ENCODE assay signal across 8 cellular contexts in genomic region chr14:102508774-102509743, GRCh38. TPM values are rescaled to one million over a fixed set of nuclear protein-coding genes. Genes with fewer than 3 reads are reported as not detected.
DNase-seq lines count a peak whose midpoint lies in the region; ATAC-seq and TF ChIP-seq lines count a peak whose summit lies in the region.

No MANE protein-coding gene starts in this region.

- WGBS in spleen, 5 donors = 10 to 65% (median 26%) methylated on average over 14 to 109 of the region's 109 CpGs

- H3K27ac ChIP-seq in RWPE2 (ENCODE audit: poor library complexity, severe bottlenecking) = peak overlapping the region; percentile 60
- H3K27ac ChIP-seq in spleen = peak overlapping the region; percentile 53 to 82 (median 76)

- H3K27ac Mint-ChIP-seq in immature natural killer cell = peak overlapping the region in 5 of 6 donors; percentile 62 to 91 (median 75)

- in situ Hi-C loops in G401 (cut with HindIII; ENCODE audit: low sequenced_read_pairs) = loop anchor here (5.0 kb wide), 1 partner anchor 67 kb away; no protein-coding TSS in a partner anchor

- DNase-seq in G401 (ENCODE audit: low spot score) = peak; percentile 47
- DNase-seq in RWPE2 (ENCODE audit: low spot score) = peak; percentile 66
- DNase-seq in cardiac fibroblast (ENCODE audit: low read depth in 2 of 2) = peak; percentile 45 to 70
- DNase-seq in immature natural killer cell = peak; percentile 44 to 59 (median 56)
- peak; percentile 88 for DNase-seq in spleen
- no peak for DNase-seq in NCI-H146 (lab: John Stamatoyannopoulos, UW)

- peaks cover 9% of the 10 kb centered on the region for H3K36me3 ChIP-seq in RWPE2 (ENCODE audit: low read depth)
- peaks cover 0 to 21% (median 0%) of the 10 kb centered on the region in 6 donors for H3K36me3 ChIP-seq in spleen

- H3K27me3 Mint-ChIP-seq in immature natural killer cell (ENCODE audit: low read depth in 3 of 3) = peaks cover 3 to 15% (median 3%) of the 10 kb centered on the region in 3 donors

- H3K9me3 Mint-ChIP-seq in immature natural killer cell = no peaks in the 10 kb centered on the region

- H3K9me3 ChIP-seq in RWPE2 (ENCODE audit: severe bottlenecking) (no peaks in the 10 kb centered on the region), spleen (no peaks in the 10 kb centered on the region)

- H3K4me1 ChIP-seq in RWPE2 (ENCODE audit: insufficient read depth, poor library complexity, severe bottlenecking) (no peaks in the 10 kb centered on the region), spleen (peaks cover 0 to 43% (median 26%) of the 10 kb centered on the region in 6 donors)

- peak overlapping the region; percentile 62 to 75 (median 67) for H3K4me3 Mint-ChIP-seq in immature natural killer cell

- H3K4me3 ChIP-seq in RWPE2 (ENCODE audit: severe bottlenecking) (peak overlapping the region; percentile 94), cardiac fibroblast (replicated peaks in 1 of 2; ENCODE audit: low read depth in 2 of 2, low read length in 2 of 2) (peak overlapping the region; percentile 56 to 63), spleen (peak overlapping the region; percentile 30 to 89 (median 56))

- peaks cover 8 to 12% of the 10 kb centered on the region in 2 donors for H3K4me1 Mint-ChIP-seq in immature natural killer cell

- TF ChIP-seq CTCF in RWPE2 (IDR thresholded peaks at IDR 0.05; ENCODE audit: poor library complexity, severe bottlenecking) (no peak), cardiac fibroblast (IDR thresholded peaks at IDR 0.05; ENCODE audit: low read depth, low read length) (no peak), spleen (IDR thresholded peaks at IDR 0.05 in 8 of 11, conservative IDR thresholded peaks at IDR 0.05 in 3 of 11) (no peak)

- H3K27me3 ChIP-seq in RWPE2 (ENCODE audit: insufficient read depth, poor library complexity, severe bottlenecking) (no peaks in the 10 kb centered on the region), spleen (replicated peaks in 1 of 7) (no peaks in the 10 kb centered on the region)

- intact Hi-C loops in spleen (cut with DNase I; ENCODE audit: low total_unique reads) = no loop called here

- ATAC-seq in HG02840 (IDR thresholded peaks at IDR 0.05; ENCODE audit: low FRiP score, unreplicated experiment) (peak; percentile 4), RWPE2 (ENCODE audit: low read depth) (no peak; the same call in 2 of the 3 replicates), GM21576 (IDR thresholded peaks at IDR 0.05; ENCODE audit: unreplicated experiment) (no peak)

- no peak for TF ChIP-seq POLR2A in spleen (IDR thresholded peaks at IDR 0.05)

- H3K36me3 Mint-ChIP-seq in immature natural killer cell = no peaks in the 10 kb centered on the region

RNA-seq across cellular contexts. Expression of gene ANKRD9, which starts 0.5 kb away (rescaled TPM):
- total RNA-seq in G401 (2014; rRNA removed; shearing (Covaris generic)) = 19.9 and 30.6 TPM in 2 replicates
- polyA plus RNA-seq in immature natural killer cell = 1 to 10 TPM in 1 of 3 donors, under 1 TPM in 2; 0.22 to 2.1 (median 0.44) TPM
- 10 to 100 TPM in 6 of 7 donors, 1 to 10 TPM in 1; 8.6 to 24.0 (median 15.7) TPM for total RNA-seq in spleen
- 1 to 10 TPM; 2.2 to 4.9 (median 2.3) TPM for polyA plus RNA-seq in spleen
